Comparison of ENCODE assay signal across 14 cellular contexts in genomic region chr11:84923489-84923888, GRCh38.
A peak's percentile ranks its signal among the peaks of the same experiment; 100 is the strongest.
DNase-seq lines count a peak whose midpoint lies in the region; ATAC-seq and TF ChIP-seq lines count a peak whose summit lies in the region.
"Had no signal": no experiment of that assay in that cellular context is flagged by ENCODE, and none has a peak within 500 bp of the region (broad histone marks: within the 10 kb centered on the region; RNA-seq: fewer than 3 reads in every experiment).

No MANE protein-coding gene starts in this region.

- ATAC-seq in heart right ventricle (peak in 4 of 8 donors; percentile 30 to 65 (median 55)), right cardiac atrium (no peak)
- ATAC-seq in CD4-positive, alpha-beta T cell (ENCODE audit: poor library complexity), result no peak
- ATAC-seq: A549 had no signal

- H3K36me3 Mint-ChIP-seq in CD4-positive, alpha-beta T cell (ENCODE audit: low read depth), result no peaks in the 10 kb centered on the region

- H3K36me3 ChIP-seq in heart right ventricle (no peaks in the 10 kb centered on the region), endocrine pancreas (ENCODE audit: control insufficient read depth, insufficient read depth, low read length) (no peaks in the 10 kb centered on the region), osteoblast (ENCODE audit: insufficient read depth, low read length) (no peaks in the 10 kb centered on the region), ovary (no peaks in the 10 kb centered on the region)

- no peak overlapping the region for H3K27ac Mint-ChIP-seq in CD4-positive, alpha-beta T cell

- peak overlapping the region; percentile 67 for H3K4me2 ChIP-seq in osteoblast (ENCODE audit: insufficient read depth, low read length)
- H3K4me2 ChIP-seq: A549 had no signal

- H3K4me3 ChIP-seq in heart right ventricle (peak overlapping the region in 6 of 10 donors; percentile 8 to 54 (median 46)), right cardiac atrium (ENCODE audit: low read length) (no peak overlapping the region), endocrine pancreas (ENCODE audit: control insufficient read depth, insufficient read depth, low read length) (peak overlapping the region; percentile 75), osteoblast (ENCODE audit: insufficient read depth, low read length) (no peak overlapping the region), ovary (no peak overlapping the region)
- H3K4me3 ChIP-seq: A549 had no signal

- 57% methylated on average over 4 of the region's 4 CpGs for WGBS in heart right ventricle, 2 donors
- WGBS in right cardiac atrium, result 60% methylated on average over 4 of the region's 4 CpGs
- WGBS in ovary, 3 donors, result 50 to 61% (median 55%) methylated on average over 4 of the region's 4 CpGs

- no peak for DNase-seq in heart right ventricle
- DNase-seq in right cardiac atrium, result no peak
- DNase-seq in osteoblast (ENCODE audit: insufficient read length, low spot score, missing footprints), result no peak
- no peak for DNase-seq in CD4-positive, alpha-beta T cell
- no peak for DNase-seq in ovary
- DNase-seq in medulla oblongata (ENCODE audit: extremely low spot score), result no peak
- DNase-seq: Calu3, KBM-7, NCI-H146, NCI-H2081 treated with DMSO at 0.1 percent for 48 hours, NCI-H526 treated with DMSO at 0.1 percent for 48 hours had no signal

- no peaks in the 10 kb centered on the region for H3K27me3 Mint-ChIP-seq in CD4-positive, alpha-beta T cell

- H3K9ac ChIP-seq in endocrine pancreas (ENCODE audit: control insufficient read depth, insufficient read depth, low read length), result no peak overlapping the region

- TF ChIP-seq CTCF in heart right ventricle (IDR thresholded peaks at IDR 0.05) (no peak), osteoblast (IDR thresholded peaks at IDR 0.05; ENCODE audit: extremely low read depth, low read depth, low read length) (no peak), ovary (IDR thresholded peaks at IDR 0.05) (no peak)
- no peak for TF ChIP-seq CTCF in CD4-positive, alpha-beta T cell (IDR thresholded peaks at IDR 0.05)

- H3K9me3 ChIP-seq in heart right ventricle (peaks cover 0 to 12% (median 0%) of the 10 kb centered on the region in 11 donors), right cardiac atrium (ENCODE audit: control insufficient read depth, low read length) (no peaks in the 10 kb centered on the region), endocrine pancreas (ENCODE audit: control insufficient read depth, low read length) (no peaks in the 10 kb centered on the region), osteoblast (ENCODE audit: low read depth, low read length) (no peaks in the 10 kb centered on the region), ovary (no peaks in the 10 kb centered on the region)
- peaks cover 15% of the 10 kb centered on the region for H3K9me3 ChIP-seq in CD4-positive, alpha-beta T cell (ENCODE audit: control insufficient read depth, low read length)
- H3K9me3 ChIP-seq: A549 had no signal

- TF ChIP-seq POLR2A in ovary (IDR thresholded peaks at IDR 0.05), result no peak

- intact Hi-C loops in heart right ventricle (cut with DNase I) (no loop called here), right cardiac atrium (cut with DNase I) (no loop called here), ovary (cut with DNase I) (no loop called here)
- intact Hi-C loops in CD4-positive, alpha-beta T cell (cut with DNase I, micrococcal nuclease), result no loop called here

- H3K27ac ChIP-seq in heart right ventricle (no peak overlapping the region), right cardiac atrium (ENCODE audit: low read length) (no peak overlapping the region), osteoblast (ENCODE audit: low read depth, low read length) (no peak overlapping the region), ovary (no peak overlapping the region)
- H3K27ac ChIP-seq in CD4-positive, alpha-beta T cell (ENCODE audit: low read depth, low read length), result no peak overlapping the region
- H3K27ac ChIP-seq: A549, HL-60 had no signal

- no peak overlapping the region for H3K4me3 Mint-ChIP-seq in CD4-positive, alpha-beta T cell

- peaks cover 13% of the 10 kb centered on the region for H3K9me3 Mint-ChIP-seq in CD4-positive, alpha-beta T cell

- H3K27me3 ChIP-seq in heart right ventricle (no peaks in the 10 kb centered on the region), right cardiac atrium (ENCODE audit: control insufficient read depth, insufficient read depth) (no peaks in the 10 kb centered on the region), endocrine pancreas (ENCODE audit: control insufficient read depth, insufficient read depth, low read length) (no peaks in the 10 kb centered on the region), osteoblast (ENCODE audit: insufficient read depth, low read length) (peaks cover 11% of the 10 kb centered on the region), ovary (no peaks in the 10 kb centered on the region)
- H3K27me3 ChIP-seq in CD4-positive, alpha-beta T cell (ENCODE audit: control insufficient read depth, insufficient read depth, low read length), result no peaks in the 10 kb centered on the region

- H3K4me1 Mint-ChIP-seq in CD4-positive, alpha-beta T cell (ENCODE audit: low read depth), result no peaks in the 10 kb centered on the region

- no peak overlapping the region for H2AFZ ChIP-seq in osteoblast (ENCODE audit: low read length)

- H4K20me1 ChIP-seq in osteoblast (ENCODE audit: insufficient read depth, low read length), result no peaks in the 10 kb centered on the region

- POLR2A ChIA-PET in CD4-positive, alpha-beta T cell (lab: Charles Lee), result no interaction called here

- no peaks in the 10 kb centered on the region for H3K79me2 ChIP-seq in osteoblast (ENCODE audit: insufficient read depth, low read length)

- H3K4me1 ChIP-seq in heart right ventricle, result peaks cover 0 to 35% (median 15%) of the 10 kb centered on the region in 9 donors
- H3K4me1 ChIP-seq in right cardiac atrium (ENCODE audit: control insufficient read depth, insufficient read depth, low read length), result peaks cover 2% of the 10 kb centered on the region
- H3K4me1 ChIP-seq in endocrine pancreas (ENCODE audit: control insufficient read depth, insufficient read depth, low read length), result no peaks in the 10 kb centered on the region
- H3K4me1 ChIP-seq in osteoblast (ENCODE audit: insufficient read depth, low read length), result peaks cover 4% of the 10 kb centered on the region
- H3K4me1 ChIP-seq in ovary (ENCODE audit: insufficient read depth), result peaks cover 4% of the 10 kb centered on the region
- H3K4me1 ChIP-seq: A549 had no signal

- no peak for TF ChIP-seq EP300 in ovary (IDR thresholded peaks at IDR 0.05)

- CTCF ChIA-PET in CD4-positive, alpha-beta T cell (lab: Charles Lee), result no interaction called here

Comparison
In these comparisons a context has a peak if more than half of its experiments do, and no peak if none do; other contexts are left out.
1. H3K4me3 ChIP-seq: peak in heart right ventricle (6 of 10) and endocrine pancreas (single experiment); none in right cardiac atrium (single experiment), osteoblast (single experiment) and ovary (single experiment).